ENCODE assay signal across 13 cellular contexts in the genomic region with DNA sequence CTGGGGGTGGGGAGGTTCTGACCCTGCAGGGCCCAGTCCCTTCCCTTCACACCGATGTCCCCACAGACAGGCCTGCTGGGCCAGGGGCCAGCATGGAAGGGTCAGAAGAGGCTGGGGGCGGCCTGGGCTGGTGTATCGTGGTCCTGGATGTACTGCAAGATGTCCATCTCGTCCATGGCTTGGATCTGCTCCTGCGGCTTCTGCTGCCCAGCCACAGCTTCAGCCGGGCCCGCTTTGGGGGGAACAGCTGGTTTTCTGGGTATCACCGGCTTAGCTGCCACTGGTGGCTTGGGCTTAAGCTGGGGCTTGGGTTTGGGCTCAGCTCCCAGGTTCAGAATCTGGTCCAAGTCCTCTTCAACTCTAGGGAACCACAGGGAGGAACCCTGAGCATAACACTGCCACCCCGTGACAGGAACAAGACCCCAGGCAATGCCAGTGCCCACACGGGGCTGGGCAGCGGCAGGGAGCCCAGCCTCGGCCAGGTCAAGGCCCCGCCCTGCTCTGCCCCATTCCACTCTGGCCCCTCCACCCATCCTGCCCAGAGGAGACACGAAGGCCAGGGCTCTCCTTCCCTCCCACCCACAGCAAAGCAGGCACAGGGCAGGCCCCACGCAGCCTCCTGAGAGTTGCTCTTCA. TPM values are rescaled to one million over a fixed set of nuclear protein-coding genes. Genes with fewer than 3 reads are reported as not detected.
DNase-seq lines count a peak whose midpoint lies in the region; ATAC-seq lines count a peak whose summit lies in the region.
"Had no signal": no experiment of that assay in that cellular context is flagged by ENCODE, and none has a peak within 500 bp of the region (broad histone marks: within the 10 kb centered on the region; RNA-seq: fewer than 3 reads in every experiment).

No MANE protein-coding gene starts in this region.

- no peak overlapping the region for H3K4me3 Mint-ChIP-seq in activated naive CD4-positive, alpha-beta T cell treated with anti-CD3 and anti-CD28 coated beads, Interleukin-2, amount 10 ng/mL, durations not matched to agents 7 days and 5 days
- H3K4me3 Mint-ChIP-seq: activated T-helper 1 cell treated with anti-CD3 and anti-CD28 coated beads, Interleukin-12 subunit alpha, Interleukin-12 subunit beta, Interleukin-2, Interleukin-4 antibody, amounts not matched to agents 30 ng/mL and 10 ng/mL and 1 ng/mL, durations not matched to agents 14 hours and 24 hours and 36 hours; WTC11 had no signal

- DNase-seq in activated naive CD4-positive, alpha-beta T cell treated with anti-CD3 and anti-CD28 coated beads, Interleukin-2, amount 10 ng/mL, durations not matched to agents 7 days and 5 days = peak; percentile 16
- no peak for DNase-seq in activated naive CD4-positive, alpha-beta T cell treated with anti-CD3 and anti-CD28 coated beads, Interleukin-2, amount 50 U/mL, for 16 hours
- DNase-seq in right cardiac atrium (peak in 2 of 3 donors; percentile 71 to 73), posterior vena cava (ENCODE audit: low spot score) (peak; percentile 76), NCI-H1048 (lab: John Stamatoyannopoulos, UW) (no peak)
- no peak for DNase-seq in stimulated activated naive CD4-positive, alpha-beta T cell (lab: John Stamatoyannopoulos, UW)
- no peak for DNase-seq in stimulated activated naive CD8-positive, alpha-beta T cell treated with anti-CD3 and anti-CD28 coated beads, Interleukin-15, Interleukin-2, amounts not matched to agents 100 U/mL and 50 U/mL, for 24 hours
- DNase-seq: KBM-7; midbrain; stimulated activated CD4-positive, alpha-beta T cell treated with anti-CD3 and anti-CD28 coated beads, Interleukin-2, amount 100 ng/mL, for 24 hours had no signal

- peaks cover 57% of the 10 kb centered on the region for H3K4me1 ChIP-seq in right cardiac atrium (ENCODE audit: control insufficient read depth, insufficient read depth, low read length)

- no peaks in the 10 kb centered on the region for H3K4me1 Mint-ChIP-seq in activated naive CD4-positive, alpha-beta T cell treated with anti-CD3 and anti-CD28 coated beads, Interleukin-2, amount 10 ng/mL, durations not matched to agents 7 days and 5 days

- ATAC-seq in right cardiac atrium = peak in 1 of 2 donors; percentile 0
- no peak for ATAC-seq in stimulated activated naive CD8-positive, alpha-beta T cell treated with anti-CD3 and anti-CD28 coated beads, Interleukin-15, Interleukin-2, amounts not matched to agents 100 U/mL and 50 U/mL, for 24 hours
- no peak for ATAC-seq in HG02798 (IDR thresholded peaks at IDR 0.05; ENCODE audit: poor library complexity, unreplicated experiment)
- ATAC-seq: WTC11 had no signal

- WGBS in right cardiac atrium = 53% methylated on average over 15 of the region's 15 CpGs

- no peaks in the 10 kb centered on the region for H3K9me3 ChIP-seq in right cardiac atrium (ENCODE audit: control insufficient read depth, low read length)

- no peaks in the 10 kb centered on the region for H3K27me3 ChIP-seq in right cardiac atrium (ENCODE audit: control insufficient read depth, insufficient read depth)

- H3K9me3 Mint-ChIP-seq in activated naive CD4-positive, alpha-beta T cell treated with anti-CD3 and anti-CD28 coated beads, Interleukin-2, amount 10 ng/mL, durations not matched to agents 7 days and 5 days = no peaks in the 10 kb centered on the region
- H3K9me3 Mint-ChIP-seq: activated T-helper 1 cell treated with anti-CD3 and anti-CD28 coated beads, Interleukin-12 subunit alpha, Interleukin-12 subunit beta, Interleukin-2, Interleukin-4 antibody, amounts not matched to agents 30 ng/mL and 10 ng/mL and 1 ng/mL, durations not matched to agents 14 hours and 24 hours and 36 hours; WTC11 had no signal

- no peaks in the 10 kb centered on the region for H3K27me3 Mint-ChIP-seq in activated naive CD4-positive, alpha-beta T cell treated with anti-CD3 and anti-CD28 coated beads, Interleukin-2, amount 10 ng/mL, durations not matched to agents 7 days and 5 days

- H3K36me3 Mint-ChIP-seq in activated naive CD4-positive, alpha-beta T cell treated with anti-CD3 and anti-CD28 coated beads, Interleukin-2, amount 10 ng/mL, durations not matched to agents 7 days and 5 days = no peaks in the 10 kb centered on the region
- H3K36me3 Mint-ChIP-seq: WTC11 had no signal

- H3K4me3 ChIP-seq in right cardiac atrium (ENCODE audit: low read length) = no peak overlapping the region

- peak overlapping the region; percentile 94 for H3K27ac ChIP-seq in right cardiac atrium (ENCODE audit: low read length)

- H3K27ac Mint-ChIP-seq in activated naive CD4-positive, alpha-beta T cell treated with anti-CD3 and anti-CD28 coated beads, Interleukin-2, amount 10 ng/mL, durations not matched to agents 7 days and 5 days = no peak overlapping the region
- H3K27ac Mint-ChIP-seq: activated T-helper 1 cell treated with anti-CD3 and anti-CD28 coated beads, Interleukin-12 subunit alpha, Interleukin-12 subunit beta, Interleukin-2, Interleukin-4 antibody, amounts not matched to agents 30 ng/mL and 10 ng/mL and 1 ng/mL, durations not matched to agents 14 hours and 24 hours and 36 hours; WTC11 had no signal

- CTCF ChIA-PET in activated naive CD4-positive, alpha-beta T cell treated with anti-CD3 and anti-CD28 coated beads, Interleukin-2, amount 10 ng/mL, durations not matched to agents 7 days and 5 days (lab: Charles Lee) = no interaction called here

- intact Hi-C loops in right cardiac atrium (cut with DNase I) (loop anchor here in 2 of 4 donors (5.0 kb wide), 1 partner anchor 172 kb away; a partner anchor contains a TSS), posterior vena cava (cut with DNase I) (loop anchor here in 1 of 2 donors (5.0 kb wide), 1 partner anchor 1012 kb away; no protein-coding TSS in a partner anchor)

RNA-seq across cellular contexts. Expression of a gene that starts 31.9 kb away (rescaled TPM):
- total RNA-seq in right cardiac atrium (10 to 100 TPM; 21.8 to 26.4 (median 25.3) TPM), posterior vena cava (10 to 100 TPM; 37.1 to 41.8 TPM)
- polyA plus RNA-seq in right cardiac atrium = 29.8 TPM

RNA-seq across cellular contexts. Expression of a gene that starts 47.9 kb away (rescaled TPM):
- total RNA-seq in right cardiac atrium = under 1 TPM; 0.26 to 0.79 (median 0.60) TPM
- polyA plus RNA-seq in right cardiac atrium = 0.25 TPM
- 1 to 10 TPM; 3.6 to 3.8 TPM for total RNA-seq in posterior vena cava

Comparison
In these comparisons a context has a peak if more than half of its experiments do, and no peak if none do; other contexts are left out.
1. DNase-seq: peak in activated naive CD4-positive, alpha-beta T cell treated with anti-CD3 and anti-CD28 coated beads, Interleukin-2, amount 10 ng/mL, durations not matched to agents 7 days and 5 days (single experiment), right cardiac atrium (2 of 3) and posterior vena cava (single experiment); none in activated naive CD4-positive, alpha-beta T cell treated with anti-CD3 and anti-CD28 coated beads, Interleukin-2, amount 50 U/mL, for 16 hours (single experiment), stimulated activated naive CD4-positive, alpha-beta T cell (0 of 6), stimulated activated naive CD8-positive, alpha-beta T cell treated with anti-CD3 and anti-CD28 coated beads, Interleukin-15, Interleukin-2, amounts not matched to agents 100 U/mL and 50 U/mL, for 24 hours (single experiment) and NCI-H1048 (single experiment).